Comparison of ENCODE assay signal across 31 cellular contexts in the genomic region with DNA sequence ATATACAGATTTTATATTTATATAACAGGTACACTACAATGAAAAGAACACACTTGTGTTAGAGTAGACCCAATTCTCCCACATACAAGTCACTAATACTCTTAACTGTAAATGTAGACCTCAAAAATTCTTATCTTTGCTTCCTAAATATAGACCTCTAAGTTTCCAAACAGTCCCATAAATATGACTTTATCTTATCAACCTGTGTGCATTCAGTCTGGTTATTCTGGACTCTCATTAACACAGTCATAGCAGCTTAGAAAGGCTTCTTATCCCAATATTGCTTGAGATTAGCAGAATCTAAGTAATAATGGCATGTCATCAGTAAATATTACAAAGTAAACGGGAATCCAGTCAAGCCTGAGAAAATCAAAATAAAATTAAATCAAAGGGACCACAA.
"Had no signal": no experiment of that assay in that cellular context is flagged by ENCODE, and none has a peak within 500 bp of the region (broad histone marks: within the 10 kb centered on the region; RNA-seq: fewer than 3 reads in every experiment).

No MANE protein-coding gene starts in this region.

- H3K4me3 ChIP-seq: body of pancreas, breast epithelium had no signal

- H3K9me3 ChIP-seq: body of pancreas, breast epithelium had no signal

- H3K27ac ChIP-seq: body of pancreas, brain microvascular endothelial cell, breast epithelium, VCaP had no signal

- H3K36me3 ChIP-seq: brain microvascular endothelial cell, breast epithelium had no signal

- H3K27me3 ChIP-seq: body of pancreas, brain microvascular endothelial cell, breast epithelium had no signal

- DNase-seq: activated B cell treated with CpG ODN at 0.5 μM for 24 hours; activated CD4-positive, alpha-beta memory T cell treated with anti-CD3 and anti-CD28 coated beads, Interleukin-2, amount 10 ng/mL, durations not matched to agents 7 days and 5 days; activated CD4-positive, alpha-beta T cell treated with anti-CD3 and anti-CD28 coated beads for 4 hours; activated CD4-positive, alpha-beta T cell treated with anti-CD3 and anti-CD28 coated beads, Interleukin-2, amount 10 ng/mL, durations not matched to agents 24 days and 14 days; activated CD4-positive, alpha-beta T cell treated with anti-CD3 and anti-CD28 coated beads, Interleukin-2, amount 50 U/mL, for 1 hour; activated CD4-positive, alpha-beta T cell treated with anti-CD3 and anti-CD28 coated beads, Interleukin-2, amount 50 U/mL, for 48 hours; activated CD4-positive, CD25-positive, alpha-beta regulatory T cell treated with anti-CD3 and anti-CD28 coated beads, Interleukin-2, amount 50 U/mL, for 72 hours; activated CD8-positive, alpha-beta memory T cell treated with anti-CD3 and anti-CD28 coated beads for 24 hours; activated CD8-positive, alpha-beta memory T cell treated with anti-CD3 and anti-CD28 coated beads, Interleukin-2, amount 10 ng/mL, durations not matched to agents 7 days and 5 days; activated CD8-positive, alpha-beta memory T cell treated with anti-CD3 and anti-CD28 coated beads, Interleukin-2, amount 50 U/mL, for 48 hours; activated CD8-positive, alpha-beta T cell treated with anti-CD3 and anti-CD28 coated beads, Interleukin-2, amount 10 ng/mL, durations not matched to agents 7 days and 5 days; activated effector memory CD4-positive, alpha-beta T cell treated with Interleukin-2 at 50 U/mL for 16 hours; activated gamma-delta T cell; activated naive CD4-positive, alpha-beta T cell treated with anti-CD3 and anti-CD28 coated beads, Interleukin-2, amount 10 ng/mL, durations not matched to agents 7 days and 5 days; activated naive CD4-positive, alpha-beta T cell treated with Interleukin-2 at 50 U/mL for 16 hours; activated naive CD8-positive, alpha-beta T cell treated with anti-CD3 and anti-CD28 coated beads, Interleukin-2, amount 10 ng/mL, durations not matched to agents 7 days and 5 days; activated naive CD8-positive, alpha-beta T cell treated with anti-CD3 and anti-CD28 coated beads, Interleukin-2, amount 50 U/mL, for 24 hours; activated T-cell treated with anti-CD3 and anti-CD28 coated beads, Interleukin-2, amount 50 U/mL, for 24 hours; activated T-cell treated with anti-CD3 and anti-CD28 coated beads, Interleukin-2, amount 50 U/mL, for 48 hours; amniotic stem cell; aorta; body of pancreas; brain microvascular endothelial cell; caudate nucleus; cerebellar nuclear complex; SW 1271; T-helper 1 cell; T-helper 2 cell; T-helper 9 cell had no signal

- ATAC-seq: activated CD8-positive, alpha-beta memory T cell treated with anti-CD3 and anti-CD28 coated beads, Interleukin-2, amount 10 ng/mL, durations not matched to agents 7 days and 5 days; activated CD8-positive, alpha-beta T cell treated with anti-CD3 and anti-CD28 coated beads, Interleukin-2, amount 10 ng/mL, durations not matched to agents 7 days and 5 days; activated naive CD8-positive, alpha-beta T cell treated with anti-CD3 and anti-CD28 coated beads, Interleukin-2, amount 50 U/mL, for 24 hours; body of pancreas had no signal

- H3K4me1 ChIP-seq: body of pancreas, breast epithelium had no signal
